In the genomic region with DNA sequence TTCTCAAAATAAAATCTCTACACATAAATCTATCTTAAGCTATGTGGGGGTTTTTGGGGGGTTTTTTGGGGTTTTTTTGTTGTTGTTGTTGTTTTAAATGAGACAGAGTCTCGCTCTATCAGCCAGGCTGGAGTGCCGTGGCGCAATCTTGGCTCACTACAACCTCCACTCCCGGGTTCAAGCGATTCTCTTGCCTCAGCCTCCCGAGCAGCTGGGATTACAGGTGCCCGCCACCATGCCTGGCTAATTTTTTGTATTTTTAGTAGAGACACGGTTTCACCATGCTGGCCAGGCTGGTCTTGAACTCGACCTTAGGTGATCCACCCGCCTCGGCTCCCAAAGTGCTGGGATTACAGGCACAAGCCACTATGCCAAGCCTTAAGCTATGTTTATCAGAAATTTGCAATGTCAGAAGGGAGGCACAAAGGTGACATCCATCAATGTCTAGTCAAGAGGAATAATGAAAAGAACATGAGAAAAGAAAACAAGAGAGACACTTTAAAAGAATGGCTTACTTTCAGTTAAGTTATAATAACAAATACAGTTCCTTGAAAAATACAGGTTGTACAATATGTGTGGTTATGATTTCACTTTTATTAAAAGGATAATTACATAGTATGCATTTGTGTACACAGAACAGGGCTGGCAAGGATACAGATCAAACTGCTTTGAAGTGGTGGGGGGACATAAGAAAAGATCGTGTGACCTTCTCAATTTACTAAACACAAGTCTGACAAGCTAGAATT, we compare ENCODE assay signal across 1 cellular context.
A peak's percentile ranks its signal among the peaks of the same experiment; 100 is the strongest.
TF ChIP-seq lines count a peak whose summit lies in the region.

No MANE protein-coding gene starts in this region.

TF ChIP-seq in HepG2, 621 proteins besides CTCF, POLR2A, EP300 and RAD21:
- 0 out of 2 replicates have a peak, but pooled peaks have one; percentile 6 for TF ChIP-seq ZNF264 (CRISPR knock-in tag; IDR thresholded peaks at IDR 0.05)
- TF ChIP-seq, protein P1, sequence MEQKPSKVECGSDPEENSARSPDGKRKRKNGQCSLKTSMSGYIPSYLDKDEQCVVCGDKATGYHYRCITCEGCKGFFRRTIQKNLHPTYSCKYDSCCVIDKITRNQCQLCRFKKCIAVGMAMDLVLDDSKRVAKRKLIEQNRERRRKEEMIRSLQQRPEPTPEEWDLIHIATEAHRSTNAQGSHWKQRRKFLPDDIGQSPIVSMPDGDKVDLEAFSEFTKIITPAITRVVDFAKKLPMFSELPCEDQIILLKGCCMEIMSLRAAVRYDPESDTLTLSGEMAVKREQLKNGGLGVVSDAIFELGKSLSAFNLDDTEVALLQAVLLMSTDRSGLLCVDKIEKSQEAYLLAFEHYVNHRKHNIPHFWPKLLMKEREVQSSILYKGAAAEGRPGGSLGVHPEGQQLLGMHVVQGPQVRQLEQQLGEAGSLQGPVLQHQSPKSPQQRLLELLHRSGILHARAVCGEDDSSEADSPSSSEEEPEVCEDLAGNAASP (CRISPR knock-in tag; IDR thresholded peaks at IDR 0.05; ENCODE audit: borderline replicate concordance): peak; percentile 27; the same call in 1 of the 2 replicates
- TF ChIP-seq, protein P2, sequence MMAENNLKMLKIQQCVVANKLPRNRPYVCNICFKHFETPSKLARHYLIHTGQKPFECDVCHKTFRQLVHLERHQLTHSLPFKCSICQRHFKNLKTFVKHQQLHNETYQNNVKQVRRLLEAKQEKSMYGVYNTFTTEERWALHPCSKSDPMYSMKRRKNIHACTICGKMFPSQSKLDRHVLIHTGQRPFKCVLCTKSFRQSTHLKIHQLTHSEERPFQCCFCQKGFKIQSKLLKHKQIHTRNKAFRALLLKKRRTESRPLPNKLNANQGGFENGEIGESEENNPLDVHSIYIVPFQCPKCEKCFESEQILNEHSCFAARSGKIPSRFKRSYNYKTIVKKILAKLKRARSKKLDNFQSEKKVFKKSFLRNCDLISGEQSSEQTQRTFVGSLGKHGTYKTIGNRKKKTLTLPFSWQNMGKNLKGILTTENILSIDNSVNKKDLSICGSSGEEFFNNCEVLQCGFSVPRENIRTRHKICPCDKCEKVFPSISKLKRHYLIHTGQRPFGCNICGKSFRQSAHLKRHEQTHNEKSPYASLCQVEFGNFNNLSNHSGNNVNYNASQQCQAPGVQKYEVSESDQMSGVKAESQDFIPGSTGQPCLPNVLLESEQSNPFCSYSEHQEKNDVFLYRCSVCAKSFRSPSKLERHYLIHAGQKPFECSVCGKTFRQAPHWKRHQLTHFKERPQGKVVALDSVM (CRISPR knock-in tag; IDR thresholded peaks at IDR 0.05): peak; percentile 22; the same call in 1 of the 2 replicates
- no peak for TF ChIP-seq SP140L (CRISPR knock-in tag; IDR thresholded peaks at IDR 0.05; ENCODE audit: borderline replicate concordance)
- TF ChIP-seq FOXA3 (CRISPR knock-in tag; IDR thresholded peaks at IDR 0.05): 0 out of 2 replicates have a peak, but pooled peaks have one; percentile 17
- 0 out of 2 replicates have a peak, but pooled peaks have one; percentile 15 for TF ChIP-seq ZBTB21 (CRISPR knock-in tag; IDR thresholded peaks at IDR 0.05)
- no peak for TF ChIP-seq SMARCC2 (IDR thresholded peaks at IDR 0.05)
- TF ChIP-seq, protein P3, sequence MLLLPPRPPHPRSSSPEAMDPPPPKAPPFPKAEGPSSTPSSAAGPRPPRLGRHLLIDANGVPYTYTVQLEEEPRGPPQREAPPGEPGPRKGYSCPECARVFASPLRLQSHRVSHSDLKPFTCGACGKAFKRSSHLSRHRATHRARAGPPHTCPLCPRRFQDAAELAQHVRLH (CRISPR knock-in tag; IDR thresholded peaks at IDR 0.05; ENCODE audit: borderline replicate concordance, low read depth): 0 out of 2 replicates have a peak, but pooled peaks have one; percentile 31
- TF ChIP-seq MEIS2 (CRISPR knock-in tag; IDR thresholded peaks at IDR 0.05): no peak
- TF ChIP-seq, protein P4, sequence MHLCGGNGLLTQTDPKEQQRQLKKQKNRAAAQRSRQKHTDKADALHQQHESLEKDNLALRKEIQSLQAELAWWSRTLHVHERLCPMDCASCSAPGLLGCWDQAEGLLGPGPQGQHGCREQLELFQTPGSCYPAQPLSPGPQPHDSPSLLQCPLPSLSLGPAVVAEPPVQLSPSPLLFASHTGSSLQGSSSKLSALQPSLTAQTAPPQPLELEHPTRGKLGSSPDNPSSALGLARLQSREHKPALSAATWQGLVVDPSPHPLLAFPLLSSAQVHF (CRISPR knock-in tag; IDR thresholded peaks at IDR 0.05): no peak
- peak; percentile 50; the same call in 1 of the 2 replicates for TF ChIP-seq ZBTB38 (CRISPR knock-in tag; IDR thresholded peaks at IDR 0.05)
- peak; percentile 15; the same call in 1 of the 2 replicates for TF ChIP-seq RXRB (CRISPR knock-in tag; IDR thresholded peaks at IDR 0.05; ENCODE audit: borderline replicate concordance)
